Comparison of ENCODE assay signal across 11 cellular contexts in the genomic region with DNA sequence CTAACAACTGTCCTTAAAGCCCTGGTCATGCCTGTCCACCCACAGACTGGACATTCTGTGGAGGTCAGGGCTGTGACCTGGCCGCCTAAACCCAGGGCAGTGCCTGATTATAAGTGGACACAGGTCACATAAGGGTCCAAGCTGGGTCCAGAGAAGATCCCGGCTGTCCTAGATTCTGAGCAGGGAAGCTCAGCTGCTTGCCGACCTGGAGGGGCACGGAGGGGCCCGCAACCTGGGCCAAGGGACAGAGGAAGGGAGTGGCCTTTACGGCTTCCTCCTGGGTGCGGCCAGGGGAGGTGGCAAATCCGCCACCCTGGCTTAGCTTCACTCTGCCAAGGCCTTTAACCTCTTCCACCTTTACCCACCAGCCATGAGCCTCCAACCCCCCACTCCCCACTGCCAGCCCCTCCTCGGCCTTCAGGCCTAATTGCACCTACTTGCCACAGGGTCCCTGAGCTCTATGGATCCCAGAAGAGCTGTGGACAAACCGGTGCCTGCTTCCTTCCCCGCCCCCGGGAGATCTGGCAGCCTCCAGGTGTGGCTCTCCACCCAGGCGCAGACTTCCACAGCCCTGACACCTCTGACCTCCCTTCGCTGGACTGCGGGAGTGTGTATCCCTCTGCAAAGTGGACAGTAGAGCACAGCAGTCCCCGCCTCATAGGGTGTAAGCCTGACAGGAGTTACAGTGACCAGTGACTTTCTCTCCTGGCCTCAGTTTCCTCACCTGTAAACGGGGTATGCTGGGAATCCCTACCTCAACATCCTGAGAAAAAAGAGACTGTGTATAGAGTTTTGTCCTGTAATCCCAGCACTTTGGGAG. TPM values are rescaled to one million over a fixed set of nuclear protein-coding genes. Genes with fewer than 3 reads are reported as not detected.
DNase-seq lines count a peak whose midpoint lies in the region; ATAC-seq and TF ChIP-seq lines count a peak whose summit lies in the region.
"Had no signal": no experiment of that assay in that cellular context is flagged by ENCODE, and none has a peak within 500 bp of the region (broad histone marks: within the 10 kb centered on the region; RNA-seq: fewer than 3 reads in every experiment).

No MANE protein-coding gene starts in this region.

- peak overlapping the region; percentile 95 for H3K4me3 Mint-ChIP-seq in activated naive CD8-positive, alpha-beta T cell treated with anti-CD3 and anti-CD28 coated beads, Interleukin-2, amount 10 ng/mL, durations not matched to agents 7 days and 5 days

- 89% methylated on average over 17 of the region's 17 CpGs for WGBS in HUES64

- intact Hi-C loops in mucosa of descending colon (cut with DNase I, micrococcal nuclease) = no loop called here

- no peaks in the 10 kb centered on the region for H3K9me3 Mint-ChIP-seq in activated naive CD8-positive, alpha-beta T cell treated with anti-CD3 and anti-CD28 coated beads, Interleukin-2, amount 10 ng/mL, durations not matched to agents 7 days and 5 days

- ATAC-seq in activated naive CD8-positive, alpha-beta T cell treated with anti-CD3 and anti-CD28 coated beads, Interleukin-2, amount 10 ng/mL, durations not matched to agents 7 days and 5 days (ENCODE audit: low read depth) = no peak
- peak; percentile 63 for ATAC-seq in mucosa of descending colon
- ATAC-seq in HG02884 (IDR thresholded peaks at IDR 0.05; ENCODE audit: unreplicated experiment) = no peak
- no peak for ATAC-seq in GM18873 (IDR thresholded peaks at IDR 0.05; ENCODE audit: low FRiP score, unreplicated experiment)

- 0 out of 2 replicates have a peak, but pooled peaks cover 3% of the 10 kb centered on the region for H3K4me1 ChIP-seq in HUES64 (ENCODE audit: insufficient read depth, low read length)
- H3K4me1 ChIP-seq in mucosa of descending colon (ENCODE audit: low read depth) = peaks cover 27% of the 10 kb centered on the region

- peaks cover 12% of the 10 kb centered on the region for H3K36me3 Mint-ChIP-seq in activated naive CD8-positive, alpha-beta T cell treated with anti-CD3 and anti-CD28 coated beads, Interleukin-2, amount 10 ng/mL, durations not matched to agents 7 days and 5 days

- H3K27me3 ChIP-seq in HUES64 (ENCODE audit: insufficient read depth, low read length) = no peaks in the 10 kb centered on the region

- peak overlapping the region; percentile 79; the same call in 1 of the 2 replicates for H3K4me3 ChIP-seq in HUES64 (ENCODE audit: low read length)
- no peak overlapping the region for H3K4me3 ChIP-seq in mucosa of descending colon

- H3K9me3 ChIP-seq in HUES64 (ENCODE audit: insufficient read depth, low read depth, low read length) (no peaks in the 10 kb centered on the region), mucosa of descending colon (no peaks in the 10 kb centered on the region)

- no peak for DNase-seq in activated naive CD8-positive, alpha-beta T cell treated with anti-CD3 and anti-CD28 coated beads, Interleukin-2, amount 10 ng/mL, durations not matched to agents 7 days and 5 days
- DNase-seq in mucosa of descending colon (peak; percentile 56 to 71 (median 69)), midbrain (lab: John Stamatoyannopoulos, UW) (no peak), amygdala (lab: John Stamatoyannopoulos, UW) (no peak)
- DNase-seq: caudate nucleus, DMS 273 treated with DMSO at 0.1 percent for 48 hours, SIG-M5 had no signal

- TF ChIP-seq CTCF in 22Rv1 (IDR thresholded peaks at IDR 0.05) (no peak), mucosa of descending colon (IDR thresholded peaks at IDR 0.05) (no peak)

- peak overlapping the region; percentile 93 for H3K27ac Mint-ChIP-seq in activated naive CD8-positive, alpha-beta T cell treated with anti-CD3 and anti-CD28 coated beads, Interleukin-2, amount 10 ng/mL, durations not matched to agents 7 days and 5 days

- H3K36me3 ChIP-seq in HUES64 (ENCODE audit: insufficient read depth, low read length) (peaks cover 34% of the 10 kb centered on the region), mucosa of descending colon (ENCODE audit: low read depth) (no peaks in the 10 kb centered on the region)

- POLR2A ChIA-PET in activated naive CD8-positive, alpha-beta T cell treated with anti-CD3 and anti-CD28 coated beads, Interleukin-2, amount 10 ng/mL, durations not matched to agents 7 days and 5 days (lab: Charles Lee) = interaction anchor here (1.0 kb wide), 1 partner anchor 38 kb away, joined by 3 read pairs; no protein-coding TSS in a partner anchor

- peak overlapping the region; percentile 93 for H3K27ac ChIP-seq in 22Rv1
- H3K27ac ChIP-seq in HUES64 (ENCODE audit: low read depth, low read length) = no peak overlapping the region

- H3K4me1 Mint-ChIP-seq in activated naive CD8-positive, alpha-beta T cell treated with anti-CD3 and anti-CD28 coated beads, Interleukin-2, amount 10 ng/mL, durations not matched to agents 7 days and 5 days = peaks cover 23% of the 10 kb centered on the region

- H3K9ac ChIP-seq in HUES64 (ENCODE audit: low read depth, low read length) = no peak overlapping the region

- H3K27me3 Mint-ChIP-seq in activated naive CD8-positive, alpha-beta T cell treated with anti-CD3 and anti-CD28 coated beads, Interleukin-2, amount 10 ng/mL, durations not matched to agents 7 days and 5 days = no peaks in the 10 kb centered on the region

RNA-seq across cellular contexts. Expression of gene CD320, which starts 1.7 kb away (rescaled TPM):
- polyA plus RNA-seq in HUES64 (2013, experiment 1 of 2) = 68.8 TPM
- 67.1 TPM for polyA plus RNA-seq in HUES64 (2013, experiment 2 of 2)
- total RNA-seq in activated naive CD8-positive, alpha-beta T cell treated with anti-CD3 and anti-CD28 coated beads, Interleukin-2, amount 10 ng/mL, durations not matched to agents 7 days and 5 days = 10 to 100 TPM; 36.1 to 38.4 TPM
- 10 to 100 TPM; 33.2 to 45.8 (median 41.7) TPM for total RNA-seq in mucosa of descending colon

RNA-seq across cellular contexts. Expression of gene NDUFA7, which starts 14.7 kb away (rescaled TPM):
- 103 TPM for polyA plus RNA-seq in HUES64 (2013, experiment 1 of 2)
- 123 TPM for polyA plus RNA-seq in HUES64 (2013, experiment 2 of 2)
- total RNA-seq in activated naive CD8-positive, alpha-beta T cell treated with anti-CD3 and anti-CD28 coated beads, Interleukin-2, amount 10 ng/mL, durations not matched to agents 7 days and 5 days = 10 to 100 TPM; 53.8 to 59.0 TPM
- total RNA-seq in mucosa of descending colon = 10 to 100 TPM; 35.3 to 65.9 (median 35.5) TPM

RNA-seq across cellular contexts. Expression of gene RPS28, which starts 14.9 kb away (rescaled TPM):
- polyA plus RNA-seq in HUES64 (2013, experiment 1 of 2) = 1,023 TPM
- 1,033 TPM for polyA plus RNA-seq in HUES64 (2013, experiment 2 of 2)
- total RNA-seq in activated naive CD8-positive, alpha-beta T cell treated with anti-CD3 and anti-CD28 coated beads, Interleukin-2, amount 10 ng/mL, durations not matched to agents 7 days and 5 days = 1,000 to 10,000 TPM; 1,838 to 1,917 TPM
- total RNA-seq in mucosa of descending colon = 1,000 to 10,000 TPM; 1,101 to 1,558 (median 1,449) TPM

RNA-seq across cellular contexts. Expression of gene KANK3, which starts 36.6 kb away (rescaled TPM):
- polyA plus RNA-seq in HUES64 (2013, experiment 1 of 2) = 0.85 TPM
- polyA plus RNA-seq in HUES64 (2013, experiment 2 of 2) = 0.89 TPM
- total RNA-seq in activated naive CD8-positive, alpha-beta T cell treated with anti-CD3 and anti-CD28 coated beads, Interleukin-2, amount 10 ng/mL, durations not matched to agents 7 days and 5 days = 1 to 10 TPM; 4.5 to 4.8 TPM
- total RNA-seq in mucosa of descending colon = 10 to 100 TPM in 1 of 3 donors, 1 to 10 TPM in 2; 2.0 to 10.1 (median 3.3) TPM

RNA-seq across cellular contexts. Expression of gene ANGPTL4, which starts 57.5 kb away (rescaled TPM):
- 1.5 TPM for polyA plus RNA-seq in HUES64 (2013, experiment 1 of 2)
- polyA plus RNA-seq in HUES64 (2013, experiment 2 of 2) = 1.3 TPM
- total RNA-seq in activated naive CD8-positive, alpha-beta T cell treated with anti-CD3 and anti-CD28 coated beads, Interleukin-2, amount 10 ng/mL, durations not matched to agents 7 days and 5 days = under 1 TPM in 1 of 2 experiments, not detected in 1; 0.64 TPM
- 1 to 10 TPM; 2.8 to 9.5 (median 2.9) TPM for total RNA-seq in mucosa of descending colon

Comparison
In these comparisons a context has a peak if more than half of its experiments do, and no peak if none do; other contexts are left out.
1. DNase-seq: peak in mucosa of descending colon (3 of 3); none in activated naive CD8-positive, alpha-beta T cell treated with anti-CD3 and anti-CD28 coated beads, Interleukin-2, amount 10 ng/mL, durations not matched to agents 7 days and 5 days (single experiment), midbrain (single experiment) and amygdala (0 of 56).